In the genomic region with DNA sequence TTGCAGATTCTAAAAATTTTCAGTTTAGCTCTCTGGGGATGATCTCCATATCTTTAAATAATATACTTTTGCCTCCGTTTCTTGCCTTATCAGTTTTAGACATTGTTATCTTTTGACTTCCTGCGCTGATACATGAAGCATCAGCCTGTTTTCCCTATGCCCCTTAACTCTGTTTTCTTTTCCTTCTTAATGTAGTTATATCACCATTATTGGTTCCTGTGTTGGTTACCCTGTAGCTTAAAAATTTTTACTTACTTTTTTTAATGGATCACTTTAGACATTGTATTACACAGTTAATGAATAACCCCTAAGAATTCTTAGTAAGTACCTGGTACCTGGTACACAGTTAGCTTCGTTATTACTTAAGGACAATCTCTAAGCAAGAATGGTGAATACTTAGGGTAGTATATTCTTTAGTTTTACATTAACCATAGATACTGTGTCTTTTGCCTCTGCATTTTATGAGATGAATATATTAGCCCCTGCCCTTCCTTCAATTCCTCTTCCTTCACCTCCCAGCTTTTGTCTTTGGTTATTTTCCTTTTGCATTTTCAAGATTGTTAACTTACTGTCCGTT, we compare ENCODE assay signal across 31 cellular contexts. TPM values are rescaled to one million over a fixed set of nuclear protein-coding genes. Genes with fewer than 3 reads are reported as not detected.
DNase-seq lines count a peak whose midpoint lies in the region; ATAC-seq, FAIRE-seq and TF ChIP-seq lines count a peak whose summit lies in the region.
"Had no signal": no experiment of that assay in that cellular context is flagged by ENCODE, and none has a peak within 500 bp of the region (broad histone marks: within the 10 kb centered on the region; RNA-seq: fewer than 3 reads in every experiment).

No MANE protein-coding gene starts in this region.

- H3K9me1 ChIP-seq in endothelial cell of umbilical vein (replicated peaks; ENCODE audit: control insufficient read depth, extremely low read depth, insufficient read depth, low read length): no peaks in the 10 kb centered on the region

- H3K9me2 ChIP-seq in PC-3 (replicated peaks; ENCODE audit: low read length): no peaks in the 10 kb centered on the region

- DNase-seq in CD4-positive, CD25-positive, alpha-beta regulatory T cell: no peak
- DNase-seq in PC-3: no peak
- peak; percentile 40 for DNase-seq in endothelial cell of umbilical vein (ENCODE audit: low read depth, low spot score)
- DNase-seq in midbrain (lab: John Stamatoyannopoulos, UW): no peak
- DNase-seq: activated CD8-positive, alpha-beta memory T cell treated with anti-CD3 and anti-CD28 coated beads, Interleukin-2, amount 10 ng/mL, durations not matched to agents 7 days and 5 days; activated naive CD8-positive, alpha-beta T cell treated with anti-CD3 and anti-CD28 coated beads, Interleukin-2, amount 50 U/mL, for 24 hours; activated T-cell treated with anti-CD3 and anti-CD28 coated beads, Interleukin-2, amount 50 U/mL, for 4 hours; caudate nucleus; CD8-positive, alpha-beta memory T cell; DMS53; esophagus squamous epithelium; HCEC 1CT; head of caudate nucleus; islet precursor cell; Kasumi-1; lower lobe of right lung; NCI-H1436; NCI-H2081 treated with DMSO at 0.1 percent for 48 hours; NCI-H226; NCI-H69; ovary; retina; SJCRH30; stimulated activated naive CD4-positive, alpha-beta T cell treated with Interleukin-2 at 50 U/mL for 16 hours had no signal

- no peak for TF ChIP-seq CTCF in PC-3 (conservative IDR thresholded peaks at IDR 0.05; ENCODE audit: low read depth, low read length)
- TF ChIP-seq CTCF in endothelial cell of umbilical vein (IDR thresholded peaks at IDR 0.05; ENCODE audit: extremely low read depth in 1 of 2, insufficient read depth in 1 of 2, low read depth in 1 of 2, low read length in 2 of 2): no peak

- TF ChIP-seq POLR2A in endothelial cell of umbilical vein (IDR thresholded peaks at IDR 0.05; ENCODE audit: low read depth, low read length): no peak

- no peak overlapping the region for H3K4me3 ChIP-seq in CD4-positive, CD25-positive, alpha-beta regulatory T cell (ENCODE audit: low read depth, low read length)
- H3K4me3 ChIP-seq in PC-3 (ENCODE audit: low read length) (no peak overlapping the region), endothelial cell of umbilical vein (replicated peaks in 1 of 3; ENCODE audit: insufficient read depth in 1 of 3, low read depth in 1 of 3, low read length in 3 of 3) (no peak overlapping the region), mucosa of rectum (ENCODE audit: low read length in 2 of 2) (peak overlapping the region in 1 of 2 donors; percentile 51)
- H3K4me3 ChIP-seq: esophagus squamous epithelium, lower lobe of right lung, ovary, SJCRH30, skin epidermis, suprapubic skin had no signal

- H3K27me3 Mint-ChIP-seq in CD4-positive, CD25-positive, alpha-beta regulatory T cell: no peaks in the 10 kb centered on the region
- H3K27me3 Mint-ChIP-seq: activated CD8-positive, alpha-beta memory T cell treated with anti-CD3 and anti-CD28 coated beads, Interleukin-2, amount 10 ng/mL, durations not matched to agents 7 days and 5 days; activated naive CD8-positive, alpha-beta T cell treated with anti-CD3 and anti-CD28 coated beads, Interleukin-2, amount 50 U/mL, for 24 hours; CD8-positive, alpha-beta memory T cell had no signal

- H3K36me3 ChIP-seq in CD4-positive, CD25-positive, alpha-beta regulatory T cell (ENCODE audit: control insufficient read depth, insufficient read depth, low read length): peaks cover 20% of the 10 kb centered on the region
- H3K36me3 ChIP-seq in PC-3 (ENCODE audit: low read depth, low read length) (0 out of 2 replicates have a peak, but pooled peaks cover 5% of the 10 kb centered on the region), endothelial cell of umbilical vein (ENCODE audit: control insufficient read depth in 2 of 2, extremely low read depth in 1 of 2, insufficient read depth in 2 of 2, low read length in 2 of 2) (peaks cover 0 to 3% of the 10 kb centered on the region in 2 experiments), mucosa of rectum (ENCODE audit: control insufficient read depth in 2 of 2, insufficient read depth in 2 of 2, low read length in 2 of 2) (no peaks in the 10 kb centered on the region)
- H3K36me3 ChIP-seq: ovary, SJCRH30, suprapubic skin had no signal

- H3K27ac ChIP-seq in CD4-positive, CD25-positive, alpha-beta regulatory T cell (ENCODE audit: insufficient read depth, low read length, poor library complexity, severe bottlenecking): no peak overlapping the region
- H3K27ac ChIP-seq in PC-3 (ENCODE audit: low read length) (no peak overlapping the region), endothelial cell of umbilical vein (ENCODE audit: insufficient read depth, low read depth, low read length) (no peak overlapping the region), mucosa of rectum (ENCODE audit: low read depth in 2 of 2, low read length in 2 of 2) (peak overlapping the region; percentile 25 to 48)
- H3K27ac ChIP-seq: esophagus squamous epithelium, foreskin keratinocyte, lower lobe of right lung, ovary, SJCRH30, skin epidermis, suprapubic skin had no signal

- ATAC-seq in CD4-positive, CD25-positive, alpha-beta regulatory T cell (ENCODE audit: low read depth in 2 of 2): no peak
- ATAC-seq in PC-3 (no peak), GM21723 (IDR thresholded peaks at IDR 0.05; ENCODE audit: unreplicated experiment) (no peak), GM21786 (IDR thresholded peaks at IDR 0.05; ENCODE audit: unreplicated experiment) (no peak)
- ATAC-seq: activated CD8-positive, alpha-beta memory T cell treated with anti-CD3 and anti-CD28 coated beads, Interleukin-2, amount 10 ng/mL, durations not matched to agents 7 days and 5 days; activated naive CD8-positive, alpha-beta T cell treated with anti-CD3 and anti-CD28 coated beads, Interleukin-2, amount 50 U/mL, for 24 hours; activated T-cell treated with anti-CD3 and anti-CD28 coated beads, Interleukin-2, amount 50 U/mL, for 4 hours had no signal

- H3K27ac Mint-ChIP-seq in CD4-positive, CD25-positive, alpha-beta regulatory T cell: peak overlapping the region in 2 of 3 donors; percentile 0 to 23
- H3K27ac Mint-ChIP-seq: activated CD8-positive, alpha-beta memory T cell treated with anti-CD3 and anti-CD28 coated beads, Interleukin-2, amount 10 ng/mL, durations not matched to agents 7 days and 5 days; activated naive CD8-positive, alpha-beta T cell treated with anti-CD3 and anti-CD28 coated beads, Interleukin-2, amount 50 U/mL, for 24 hours had no signal

- H4K20me1 ChIP-seq in PC-3 (ENCODE audit: low read length) (no peaks in the 10 kb centered on the region), endothelial cell of umbilical vein (replicated peaks; ENCODE audit: control insufficient read depth, extremely low read depth, insufficient read depth, low read length) (no peaks in the 10 kb centered on the region)

- POLR2A ChIA-PET in PC-3 (lab: Charles Lee; ENCODE audit: unreplicated experiment): interaction anchor here (0.6 kb wide), 1 partner anchor 158 kb away, joined by 3 read pairs; no protein-coding TSS in a partner anchor
- POLR2A ChIA-PET in endothelial cell of umbilical vein (lab: Charles Lee): no interaction called here

- H3K27me3 ChIP-seq in CD4-positive, CD25-positive, alpha-beta regulatory T cell (ENCODE audit: control insufficient read depth, insufficient read depth, low read length): no peaks in the 10 kb centered on the region
- no peaks in the 10 kb centered on the region for H3K27me3 ChIP-seq in PC-3 (ENCODE audit: low read length)
- H3K27me3 ChIP-seq in endothelial cell of umbilical vein (ENCODE audit: control insufficient read depth in 2 of 2, insufficient read depth in 2 of 2, low read length in 2 of 2): no peaks in the 10 kb centered on the region
- no peaks in the 10 kb centered on the region for H3K27me3 ChIP-seq in mucosa of rectum (ENCODE audit: control insufficient read depth in 2 of 2, insufficient read depth in 2 of 2, low read length in 2 of 2)
- H3K27me3 ChIP-seq: esophagus squamous epithelium, foreskin keratinocyte, ovary, SJCRH30, suprapubic skin had no signal

- intact Hi-C loops in PC-3 (cut with micrococcal nuclease) (no loop called here), endothelial cell of umbilical vein (cut with micrococcal nuclease) (no loop called here)

- dilution Hi-C loops in endothelial cell of umbilical vein (cut with MboI; ENCODE audit: extremely low pct_ligation_motif_present, low sequenced_read_pairs): no loop called here

- no peak for FAIRE-seq in endothelial cell of umbilical vein (lab: Jason Lieb, UNC)

- CTCF ChIA-PET in PC-3 (lab: Charles Lee) (no interaction called here), endothelial cell of umbilical vein (lab: Charles Lee) (interaction anchor here (0.8 to 1.2 kb wide), 4 partner anchors 11 to 132 kb away, joined by 3 to 4 read pairs (median 3); no protein-coding TSS in a partner anchor)

- no peaks in the 10 kb centered on the region for H3K9me3 ChIP-seq in CD4-positive, CD25-positive, alpha-beta regulatory T cell (ENCODE audit: control insufficient read depth in 2 of 2, low read length in 2 of 2)
- H3K9me3 ChIP-seq in PC-3 (ENCODE audit: low read length) (no peaks in the 10 kb centered on the region), endothelial cell of umbilical vein (replicated peaks; ENCODE audit: control insufficient read depth, insufficient read depth, low read length) (no peaks in the 10 kb centered on the region), mucosa of rectum (ENCODE audit: control insufficient read depth in 2 of 2, low read length in 2 of 2) (no peaks in the 10 kb centered on the region)
- H3K9me3 ChIP-seq: esophagus squamous epithelium, lower lobe of right lung, ovary, SJCRH30, suprapubic skin had no signal

- no peaks in the 10 kb centered on the region for H3K79me2 ChIP-seq in PC-3 (ENCODE audit: low read length)
- no peaks in the 10 kb centered on the region for H3K79me2 ChIP-seq in endothelial cell of umbilical vein (ENCODE audit: control insufficient read depth, insufficient read depth, low read length)

- H3K4me3 Mint-ChIP-seq in CD4-positive, CD25-positive, alpha-beta regulatory T cell: no peak overlapping the region
- H3K4me3 Mint-ChIP-seq: activated CD8-positive, alpha-beta memory T cell treated with anti-CD3 and anti-CD28 coated beads, Interleukin-2, amount 10 ng/mL, durations not matched to agents 7 days and 5 days; activated naive CD8-positive, alpha-beta T cell treated with anti-CD3 and anti-CD28 coated beads, Interleukin-2, amount 50 U/mL, for 24 hours; activated T-cell treated with anti-CD3 and anti-CD28 coated beads, Interleukin-2, amount 50 U/mL, for 4 hours; CD8-positive, alpha-beta memory T cell; neural crest cell had no signal

- H3F3A ChIP-seq in PC-3 (ENCODE audit: low read length, unreplicated experiment): peaks cover 5% of the 10 kb centered on the region

- H3K4me2 ChIP-seq in PC-3 (ENCODE audit: low read length): peak overlapping the region; percentile 54
- peak overlapping the region; percentile 58 for H3K4me2 ChIP-seq in endothelial cell of umbilical vein (ENCODE audit: insufficient read depth, low read length)

- BruUV-seq in PC-3 (replicated peaks; lab: Mats Ljungman, UMichigan) (no TSS peak), endothelial cell of umbilical vein (replicated peaks; lab: Mats Ljungman, UMichigan) (no TSS peak)

- H2AFZ ChIP-seq in PC-3 (ENCODE audit: low read length) (no peak overlapping the region), endothelial cell of umbilical vein (ENCODE audit: low read depth, low read length) (no peak overlapping the region)

- H3K9ac ChIP-seq in PC-3 (ENCODE audit: low read length) (no peak overlapping the region), endothelial cell of umbilical vein (replicated peaks; ENCODE audit: extremely low read depth, insufficient read depth, low read length) (no peak overlapping the region), mucosa of rectum (ENCODE audit: low read depth in 1 of 2, low read length in 2 of 2) (no peak overlapping the region)

- no peaks in the 10 kb centered on the region for H3K9me3 Mint-ChIP-seq in CD4-positive, CD25-positive, alpha-beta regulatory T cell
- H3K9me3 Mint-ChIP-seq: activated naive CD8-positive, alpha-beta T cell treated with anti-CD3 and anti-CD28 coated beads, Interleukin-2, amount 50 U/mL, for 24 hours; activated T-cell treated with anti-CD3 and anti-CD28 coated beads, Interleukin-2, amount 50 U/mL, for 4 hours; CD8-positive, alpha-beta memory T cell; neural crest cell had no signal

- H3K36me3 Mint-ChIP-seq in CD4-positive, CD25-positive, alpha-beta regulatory T cell: peaks cover 38% of the 10 kb centered on the region

- peaks cover 6 to 24% (median 19%) of the 10 kb centered on the region in 4 donors for H3K4me1 Mint-ChIP-seq in CD4-positive, CD25-positive, alpha-beta regulatory T cell
- H3K4me1 Mint-ChIP-seq: neural crest cell had no signal

- no peaks in the 10 kb centered on the region for H3K4me1 ChIP-seq in CD4-positive, CD25-positive, alpha-beta regulatory T cell (ENCODE audit: control insufficient read depth, insufficient read depth, low read length, poor library complexity, severe bottlenecking)
- H3K4me1 ChIP-seq in PC-3 (ENCODE audit: insufficient read depth, low read length): peaks cover 19% of the 10 kb centered on the region
- H3K4me1 ChIP-seq in endothelial cell of umbilical vein (ENCODE audit: control insufficient read depth, extremely low read depth, insufficient read depth, low read length): peaks cover 24% of the 10 kb centered on the region
- peaks cover 3 to 26% of the 10 kb centered on the region in 2 donors for H3K4me1 ChIP-seq in mucosa of rectum (ENCODE audit: control insufficient read depth in 2 of 2, insufficient read depth in 2 of 2, low read length in 2 of 2)
- H3K4me1 ChIP-seq: esophagus squamous epithelium, lower lobe of right lung, suprapubic skin had no signal

RNA-seq across cellular contexts. Expression of a gene that starts 40.9 kb away (rescaled TPM):
- total RNA-seq in CD4-positive, CD25-positive, alpha-beta regulatory T cell: 42.9 TPM
- polyA plus RNA-seq in CD4-positive, CD25-positive, alpha-beta regulatory T cell: 10 to 100 TPM; 53.9 to 70.0 (median 58.8) TPM
- total RNA-seq in PC-3 (2014; rRNA removed): 16.3 and 17.9 TPM in 2 replicates
- total RNA-seq in endothelial cell of umbilical vein: 26.9 and 27.6 TPM in 2 replicates
- polyA plus RNA-seq in endothelial cell of umbilical vein: 19.5 and 19.9 TPM in 2 replicates
- 25.2 and 25.8 TPM in 2 replicates for polyA plus RNA-seq in endothelial cell of umbilical vein (2011; cell fraction: cytosol; rRNA removed)
- 17.6 and 25.9 TPM in 2 replicates for polyA plus RNA-seq in endothelial cell of umbilical vein (2011; cell fraction: nucleus; rRNA removed)
- polyA plus RNA-seq in endothelial cell of umbilical vein (2012): 29.0 and 29.7 TPM in 2 replicates
- 24.4 and 28.1 TPM in 2 replicates for polyA minus RNA-seq in endothelial cell of umbilical vein
- polyA minus RNA-seq in endothelial cell of umbilical vein (2011; cell fraction: cytosol; rRNA and poly(A)+ RNA removed): 19.0 TPM
- polyA minus RNA-seq in endothelial cell of umbilical vein (2011; cell fraction: nucleus; rRNA and poly(A)+ RNA removed): 95.1 and 121 TPM in 2 replicates

RNA-seq across cellular contexts. Expression of a gene that starts 41.3 kb away (rescaled TPM):
- 25.3 TPM for total RNA-seq in CD4-positive, CD25-positive, alpha-beta regulatory T cell
- polyA plus RNA-seq in CD4-positive, CD25-positive, alpha-beta regulatory T cell: 1 to 10 TPM; 3.7 to 4.2 (median 3.9) TPM
- total RNA-seq in PC-3 (2014; rRNA removed) (1.8 and 2.6 TPM in 2 replicates), endothelial cell of umbilical vein (0.64 and 0.74 TPM in 2 replicates)
- 1.0 and 1.8 TPM in 2 replicates for polyA plus RNA-seq in endothelial cell of umbilical vein
- 1.8 and 2.5 TPM in 2 replicates for polyA plus RNA-seq in endothelial cell of umbilical vein (2011; cell fraction: cytosol; rRNA removed)
- polyA plus RNA-seq in endothelial cell of umbilical vein (2011; cell fraction: nucleus; rRNA removed): 3.7 and 6.9 TPM in 2 replicates
- polyA plus RNA-seq in endothelial cell of umbilical vein (2012): 1.2 and 2.6 TPM in 2 replicates
- 2.3 and 2.4 TPM in 2 replicates for polyA minus RNA-seq in endothelial cell of umbilical vein
- 1.0 TPM for polyA minus RNA-seq in endothelial cell of umbilical vein (2011; cell fraction: cytosol; rRNA and poly(A)+ RNA removed)
- polyA minus RNA-seq in endothelial cell of umbilical vein (2011; cell fraction: nucleus; rRNA and poly(A)+ RNA removed): 3.4 and 11.9 TPM in 2 replicates

Comparison
In these comparisons a context has a peak if more than half of its experiments do, and no peak if none do; other contexts are left out.
1. H3K27ac ChIP-seq: peak in mucosa of rectum (2 of 2); none in CD4-positive, CD25-positive, alpha-beta regulatory T cell (single experiment), PC-3 (single experiment) and endothelial cell of umbilical vein (single experiment).